8 cellular contexts compared by ENCODE assay signal in the genomic region with DNA sequence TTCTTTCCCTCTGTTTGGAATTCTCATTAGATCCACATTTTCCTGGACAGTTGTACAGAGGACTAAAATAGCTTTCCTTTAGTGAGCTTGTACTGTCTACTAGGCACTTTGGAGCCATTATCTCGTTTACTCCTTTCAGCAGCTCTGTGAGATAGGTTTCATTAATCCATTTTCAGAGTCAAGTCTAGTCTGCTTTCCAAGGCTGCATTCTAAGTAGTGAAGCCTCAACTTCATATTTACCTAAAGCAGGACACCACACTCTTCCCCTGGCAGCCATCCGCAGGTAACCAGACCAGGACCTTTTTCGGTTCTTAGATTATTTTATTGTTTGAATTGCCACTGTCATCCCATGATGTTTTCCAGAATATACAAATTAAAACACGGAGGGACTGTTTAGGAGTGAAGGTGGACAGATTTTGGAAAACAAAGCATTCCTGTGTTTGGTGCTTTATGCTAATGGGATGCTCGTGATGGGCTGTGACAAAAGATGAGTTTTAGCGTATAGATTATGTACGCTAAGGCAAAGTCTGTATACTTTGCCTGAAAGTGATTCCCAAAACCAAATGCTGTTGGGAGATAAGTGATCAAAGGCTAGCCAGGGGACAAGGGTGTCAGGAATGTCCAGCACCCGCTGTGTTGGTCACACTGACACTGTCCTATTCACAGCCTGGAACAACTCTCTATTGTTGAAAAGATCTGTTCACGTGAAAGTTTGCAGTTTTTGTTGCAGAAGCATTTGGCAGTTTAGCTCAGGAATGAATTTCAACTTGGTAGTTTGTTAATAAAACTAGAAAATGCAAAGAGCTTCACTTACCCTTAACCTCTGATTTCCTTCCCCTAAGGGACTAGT. TPM values are rescaled to one million over a fixed set of nuclear protein-coding genes. Genes with fewer than 3 reads are reported as not detected.
A peak's percentile ranks its signal among the peaks of the same experiment; 100 is the strongest.
DNase-seq lines count a peak whose midpoint lies in the region; ATAC-seq, FAIRE-seq and TF ChIP-seq lines count a peak whose summit lies in the region.

No MANE protein-coding gene starts in this region.

- H3K9ac ChIP-seq in SK-N-SH, result peak overlapping the region; percentile 83

- H3K36me3 ChIP-seq in GM23338 (ENCODE audit: insufficient read depth) (no peaks in the 10 kb centered on the region), SK-N-SH (replicated peaks in 1 of 2; ENCODE audit: control insufficient read depth in 1 of 2, insufficient read depth in 2 of 2, low read length in 1 of 2) (no peaks in the 10 kb centered on the region), small intestine (ENCODE audit: control insufficient read depth in 2 of 2, insufficient read depth in 2 of 2, low read length in 2 of 2) (no peaks in the 10 kb centered on the region)

- POLR2A ChIA-PET in SK-N-SH (lab: Yijun Ruan, JAX), result no interaction called here

- FAIRE-seq in small intestine (lab: Jason Lieb, UNC), result no peak

- H3K9me3 ChIP-seq in SK-N-SH (no peaks in the 10 kb centered on the region), small intestine (ENCODE audit: control insufficient read depth, low read depth) (no peaks in the 10 kb centered on the region)

- H3K27me3 ChIP-seq in GM23338 (ENCODE audit: insufficient read depth) (peaks cover 13% of the 10 kb centered on the region; the same call in 1 of the 2 replicates), SK-N-SH (ENCODE audit: insufficient read depth) (peaks cover 12% of the 10 kb centered on the region; the same call in 1 of the 2 replicates), small intestine (ENCODE audit: control insufficient read depth in 2 of 2, insufficient read depth in 2 of 2, low read length in 2 of 2) (peaks cover 0 to 2% of the 10 kb centered on the region in 2 donors)

- H3K4me3 Mint-ChIP-seq in GM23338 (peak overlapping the region; percentile 74), glutamatergic neuron (ENCODE audit: unreplicated experiment) (peak overlapping the region; percentile 96)

- H3K4me3 ChIP-seq in GM23338 (peak overlapping the region; percentile 87), SK-N-SH (ENCODE audit: low read depth in 2 of 2, low read length in 1 of 2) (peak overlapping the region; percentile 85 to 89), retinal pigment epithelial cell (ENCODE audit: low read length) (peak overlapping the region; percentile 81), small intestine (ENCODE audit: low read depth in 1 of 2, low read length in 2 of 2) (no peak overlapping the region)

- TF ChIP-seq RAD21 in SK-N-SH (IDR thresholded peaks at IDR 0.05; ENCODE audit: low read length), result no peak

- H3K27ac ChIP-seq in GM23338 (ENCODE audit: low read depth) (no peak overlapping the region), SK-N-SH (ENCODE audit: low read depth in 2 of 2, low read length in 1 of 2) (peak overlapping the region; percentile 31 to 90; a peak in 3 of 4 replicates), small intestine (ENCODE audit: low read depth in 1 of 2, low read length in 1 of 2) (peak overlapping the region in 1 of 2 donors; percentile 21)

- DNase-seq in GM23338 (ENCODE audit: low spot score) (no peak), SK-N-SH (no peak), glutamatergic neuron (no peak), retinal pigment epithelial cell (ENCODE audit: low read depth) (no peak), HK-2 (ENCODE audit: unreplicated experiment) (no peak), NCI-H2227 treated with DMSO at 0.1 percent for 48 hours (lab: John Stamatoyannopoulos, UW) (no peak), HuH-7 (ENCODE audit: low spot score) (no peak), small intestine (no peak)

- H3K27ac Mint-ChIP-seq in GM23338, result no peak overlapping the region
- peak overlapping the region; percentile 98 for H3K27ac Mint-ChIP-seq in glutamatergic neuron (ENCODE audit: unreplicated experiment)

- H3F3A ChIP-seq in GM23338 (replicated peaks; ENCODE audit: low read depth), result no peaks in the 10 kb centered on the region
- peaks cover 6% of the 10 kb centered on the region for H3F3A ChIP-seq in SK-N-SH (replicated peaks; ENCODE audit: insufficient read depth)

- WGBS in SK-N-SH (ENCODE audit: low lambda C conversion rate), result 67% methylated on average over 9 of the region's 9 CpGs
- WGBS in small intestine, 3 donors, result 65 to 78% (median 72%) methylated on average over 9 of the region's 9 CpGs

- H3K4me1 Mint-ChIP-seq in GM23338, result peaks cover 37% of the 10 kb centered on the region
- H3K4me1 Mint-ChIP-seq in glutamatergic neuron (ENCODE audit: low read depth, unreplicated experiment), result peaks cover 34% of the 10 kb centered on the region

- H2AFZ ChIP-seq in GM23338 (peak overlapping the region; percentile 77; the same call in 1 of the 2 replicates), SK-N-SH (ENCODE audit: low read depth) (peak overlapping the region; percentile 86)

- peak overlapping the region; percentile 79 for H3K4me2 ChIP-seq in GM23338
- H3K4me2 ChIP-seq in SK-N-SH, result peak overlapping the region; percentile 91

- CTCF ChIA-PET in SK-N-SH (lab: Yijun Ruan, JAX), result interaction anchor here (0.8 to 5.0 kb wide), 6 partner anchors 8 to 69 kb away, joined by 3 to 25 read pairs (median 3); no protein-coding TSS in a partner anchor

- TF ChIP-seq CTCF in GM23338 (conservative IDR thresholded peaks at IDR 0.05; ENCODE audit: low read depth in 2 of 2), result no peak
- no peak for TF ChIP-seq CTCF in SK-N-SH (IDR thresholded peaks at IDR 0.05)
- TF ChIP-seq CTCF in glutamatergic neuron (IDR thresholded peaks at IDR 0.05; ENCODE audit: partially characterized antibody, unreplicated experiment), result no peak
- TF ChIP-seq CTCF in retinal pigment epithelial cell (conservative IDR thresholded peaks at IDR 0.05; ENCODE audit: low read depth, low read length), result no peak

- H3K9me3 Mint-ChIP-seq in GM23338 (no peaks in the 10 kb centered on the region; the same call in 2 of the 3 replicates), glutamatergic neuron (ENCODE audit: unreplicated experiment) (peaks cover 9% of the 10 kb centered on the region)

- H3K36me3 Mint-ChIP-seq in GM23338 (ENCODE audit: low read depth) (no peaks in the 10 kb centered on the region), glutamatergic neuron (ENCODE audit: unreplicated experiment) (no peaks in the 10 kb centered on the region)

- no peak for ATAC-seq in GM23338

- H3K9me2 ChIP-seq in GM23338 (ENCODE audit: insufficient read depth) (no peaks in the 10 kb centered on the region), SK-N-SH (no peaks in the 10 kb centered on the region)

- TF ChIP-seq EP300 in SK-N-SH (IDR thresholded peaks at IDR 0.05; ENCODE audit: borderline replicate concordance in 1 of 2, low read depth in 1 of 2, low read length in 1 of 2), result no peak

- H3K79me2 ChIP-seq in GM23338 (replicated peaks; ENCODE audit: insufficient read depth) (peaks cover 50% of the 10 kb centered on the region), SK-N-SH (ENCODE audit: insufficient read depth) (peaks cover 56% of the 10 kb centered on the region)

- H3K4me1 ChIP-seq in GM23338 (ENCODE audit: insufficient read depth) (peaks cover 18% of the 10 kb centered on the region; the same call in 1 of the 2 replicates), SK-N-SH (ENCODE audit: control insufficient read depth in 1 of 2, insufficient read depth in 2 of 2, low read depth in 1 of 2, low read length in 1 of 2) (peaks cover 0 to 13% of the 10 kb centered on the region in 2 experiments; a peak in 2 of 4 replicates), small intestine (ENCODE audit: control insufficient read depth in 2 of 2, insufficient read depth in 1 of 2, low read depth in 1 of 2, low read length in 1 of 2) (no peaks in the 10 kb centered on the region)

- peaks cover 14% of the 10 kb centered on the region for H3K27me3 Mint-ChIP-seq in GM23338 (ENCODE audit: insufficient read depth, low read depth, poor library complexity)
- peaks cover 5% of the 10 kb centered on the region for H3K27me3 Mint-ChIP-seq in glutamatergic neuron (ENCODE audit: unreplicated experiment)

- H4K20me1 ChIP-seq in GM23338 (replicated peaks; ENCODE audit: insufficient read depth) (peaks cover 7% of the 10 kb centered on the region; the same call in 1 of the 2 replicates), SK-N-SH (ENCODE audit: insufficient read depth) (peaks cover 6% of the 10 kb centered on the region; the same call in 1 of the 2 replicates)

TF ChIP-seq in GM23338, 12 proteins besides CTCF, POLR2A, EP300 and RAD21 (continues in another document):
- TF ChIP-seq STAT1 (IDR thresholded peaks at IDR 0.05; ENCODE audit: unreplicated experiment), result no peak
- no peak for TF ChIP-seq ETS1 (IDR thresholded peaks at IDR 0.05)
- no peak for TF ChIP-seq CREB1 (CRISPR knock-in tag; IDR thresholded peaks at IDR 0.05; ENCODE audit: low read depth)
- no peak for TF ChIP-seq EZH2 (IDR thresholded peaks at IDR 0.05; ENCODE audit: low read depth, unreplicated experiment)

TF ChIP-seq in SK-N-SH, 30 proteins besides CTCF, POLR2A, EP300 and RAD21 (continues in another document):
- TF ChIP-seq FOSL2 (IDR thresholded peaks at IDR 0.05; ENCODE audit: borderline replicate concordance, low read depth), result no peak
- no peak for TF ChIP-seq GABPA (IDR thresholded peaks at IDR 0.05; ENCODE audit: low read depth)
- no peak for TF ChIP-seq MEF2A (IDR thresholded peaks at IDR 0.05; ENCODE audit: borderline replicate concordance, low read depth)
- no peak for TF ChIP-seq FOXJ3 (CRISPR knock-in tag; IDR thresholded peaks at IDR 0.05)
- no peak for TF ChIP-seq SIN3A (IDR thresholded peaks at IDR 0.05; ENCODE audit: borderline replicate concordance, low read depth, low read length)
- no peak for TF ChIP-seq JUND (IDR thresholded peaks at IDR 0.05)
- TF ChIP-seq YY1 (IDR thresholded peaks at IDR 0.05; ENCODE audit: low read depth), result no peak
- no peak for TF ChIP-seq CHD2 (IDR thresholded peaks at IDR 0.05; ENCODE audit: low read length, partially characterized antibody)
- no peak for TF ChIP-seq PBX3 (IDR thresholded peaks at IDR 0.05)
- no peak for TF ChIP-seq MXI1 (IDR thresholded peaks at IDR 0.05; ENCODE audit: low read depth, low read length)
- no peak for TF ChIP-seq TCF12 (IDR thresholded peaks at IDR 0.05)

RNA-seq across cellular contexts. Expression of gene JAM3, which starts 1.3 kb away (rescaled TPM):
- total RNA-seq in GM23338 (2014; rRNA removed; shearing (Covaris generic)), result 41.5 and 44.8 TPM in 2 replicates
- polyA plus RNA-seq in GM23338 (2016; fragmentation: Nextera tagmentation; extraction: Ambion mirVana) (13.1 and 14.1 TPM in 2 replicates), SK-N-SH (2012; rRNA removed) (34.5 and 56.8 TPM in 2 replicates), small intestine (1 to 10 TPM in 2 of 3 donors, under 1 TPM in 1; 0.67 to 7.6 (median 1.4) TPM)
- polyA plus RNA-seq in SK-N-SH (2012; cell fraction: cytosol; rRNA removed), result 36.2 and 42.6 TPM in 2 replicates
- 39.1 and 46.6 TPM in 2 replicates for polyA plus RNA-seq in SK-N-SH (2012; cell fraction: nucleus; rRNA removed)
- 101 TPM for total RNA-seq in glutamatergic neuron (ENCODE audit: unreplicated experiment)

Comparison
In these comparisons a context has a peak if more than half of its experiments do, and no peak if none do; other contexts are left out.
1. H3K4me3 ChIP-seq: peak in GM23338 (single experiment), SK-N-SH (2 of 2) and retinal pigment epithelial cell (single experiment); none in small intestine (0 of 2).